ENCODE assay signal across 27 cellular contexts in the genomic region with DNA sequence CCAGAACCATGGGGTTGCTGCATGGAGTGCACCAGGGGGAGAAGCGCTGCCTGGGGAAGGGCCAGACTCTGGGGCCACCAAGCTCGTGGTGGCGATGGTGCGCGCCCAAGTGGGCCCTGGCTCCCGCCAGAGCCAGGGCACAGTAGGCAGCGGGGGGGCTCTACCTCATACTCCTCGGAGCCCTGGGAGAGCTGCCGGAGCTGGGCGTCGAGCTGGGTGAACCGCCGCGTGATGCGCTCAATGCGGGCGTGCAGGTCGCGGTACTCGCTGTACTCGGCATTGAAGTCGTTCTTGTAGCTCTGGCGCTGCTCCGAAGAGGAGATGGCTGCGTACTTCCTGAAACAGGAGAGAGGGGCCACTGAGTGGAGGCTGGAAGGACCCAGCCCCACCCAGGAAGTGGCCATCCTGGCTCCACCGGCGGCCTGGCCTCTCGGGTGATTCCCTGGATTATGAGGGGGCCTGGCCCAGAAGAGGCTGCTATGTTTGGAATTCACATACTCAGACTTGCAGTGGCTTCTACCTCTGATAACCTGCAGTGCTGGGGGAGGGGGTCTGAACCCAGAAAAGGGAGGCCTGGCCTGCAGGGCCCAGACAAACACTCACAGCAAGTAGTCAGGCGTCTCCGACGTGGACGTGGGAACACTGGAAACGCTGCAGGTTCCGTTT. TPM values are rescaled to one million over a fixed set of nuclear protein-coding genes. Genes with fewer than 3 reads are reported as not detected.
DNase-seq lines count a peak whose midpoint lies in the region; ATAC-seq, FAIRE-seq and TF ChIP-seq lines count a peak whose summit lies in the region.
"Had no signal": no experiment of that assay in that cellular context is flagged by ENCODE, and none has a peak within 500 bp of the region (broad histone marks: within the 10 kb centered on the region; RNA-seq: fewer than 3 reads in every experiment).

No MANE protein-coding gene starts in this region.

- no peak overlapping the region for H3K4me3 Mint-ChIP-seq in H9
- H3K4me3 Mint-ChIP-seq: B cell; CD4-positive, alpha-beta T cell; IgD-negative memory B cell had no signal

- no peaks in the 10 kb centered on the region for H3K9me3 ChIP-seq in BLaER1
- H3K9me3 ChIP-seq in H9 (ENCODE audit: control insufficient read depth, low read depth, low read length): no peaks in the 10 kb centered on the region
- H3K9me3 ChIP-seq in K562 (replicated peaks; ENCODE audit: control insufficient read depth, insufficient read depth, low read depth, low read length): no peaks in the 10 kb centered on the region
- peaks cover 5% of the 10 kb centered on the region for H3K9me3 ChIP-seq in trophoblast cell (ENCODE audit: insufficient read depth, low read depth, low read length)
- H3K9me3 ChIP-seq: A549, MG63 had no signal

- no peaks in the 10 kb centered on the region for H3K79me1 ChIP-seq in H9 (ENCODE audit: insufficient read depth, low read depth, low read length, poor library complexity, severe bottlenecking)
- peaks cover 15% of the 10 kb centered on the region for H3K79me1 ChIP-seq in trophoblast cell (ENCODE audit: low read length)

- no peak overlapping the region for H4K8ac ChIP-seq in H9 (replicated peaks; ENCODE audit: insufficient read length, low read depth, low read length)
- H4K8ac ChIP-seq in trophoblast cell (ENCODE audit: low read depth, low read length): peak overlapping the region; percentile 70

- WGBS in H9 (ENCODE audit: extremely low coverage, insufficient read length, low lambda C conversion rate): no CpG with 5 or more reads among the region's 34 CpGs
- 93% methylated on average over 23 of the region's 34 CpGs for WGBS in K562 (ENCODE audit: insufficient coverage, low coverage, missing lambda C conversion rate)
- no CpG with 5 or more reads among the region's 34 CpGs for WGBS in trophoblast cell (ENCODE audit: extremely low coverage, insufficient coverage, insufficient read length)

- no peak overlapping the region for H2BK120ac ChIP-seq in H9 (ENCODE audit: low read depth, low read length, poor library complexity, severe bottlenecking)
- peak overlapping the region; percentile 69 for H2BK120ac ChIP-seq in trophoblast cell (ENCODE audit: insufficient read depth, low read length, poor library complexity)

- no peak for DNase-seq in H9
- DNase-seq in K562 (ENCODE audit: extremely low read depth in 1 of 4, low spot score in 3 of 4): no peak
- no peak for DNase-seq in trophoblast cell
- DNase-seq in NCI-H1105 (lab: John Stamatoyannopoulos, UW): no peak
- DNase-seq in stimulated activated CD4-positive, alpha-beta T cell treated with anti-CD3 and anti-CD28 coated beads, Interleukin-12 subunit alpha, Interleukin-12 subunit beta, amount 100 ng/mL, for 4 hours: no peak
- DNase-seq in RCC 7860 (ENCODE audit: low spot score): no peak
- DNase-seq: CD4-positive, alpha-beta T cell; COR-L47; DMS 273 treated with DMSO at 0.1 percent for 48 hours; DMS79 treated with DMSO at 0.1 percent for 48 hours; Kasumi-1; MG63; NCI-H1048; NCI-H1436; NCI-H187 treated with DMSO at 0.1 percent for 48 hours; NCI-H510A; OCI-M1; SHP77 treated with DMSO at 0.1 percent for 48 hours; SW 1271 had no signal

- no peak for TF ChIP-seq RAD21 in K562 (CRISPR knock-in tag; conservative IDR thresholded peaks at IDR 0.05 in 1 of 2, IDR thresholded peaks at IDR 0.05 in 1 of 2)

- H3K9ac ChIP-seq in BLaER1 (no peak overlapping the region), H9 (ENCODE audit: extremely low read depth, insufficient read length, low read length) (no peak overlapping the region), K562 (ENCODE audit: insufficient read depth in 1 of 2, low read depth in 2 of 2, low read length in 2 of 2) (peak overlapping the region in 1 of 2 experiments; percentile 74; a peak in 2 of 4 replicates), trophoblast cell (ENCODE audit: low read length) (no peak overlapping the region)

- H3K79me2 ChIP-seq in H9 (ENCODE audit: insufficient read depth, low read length) (no peaks in the 10 kb centered on the region), K562 (ENCODE audit: control insufficient read depth, insufficient read depth, low read length) (peaks cover 3% of the 10 kb centered on the region; the same call in 1 of the 3 replicates), trophoblast cell (ENCODE audit: control insufficient read depth, insufficient read depth, low read length, poor library complexity) (peaks cover 6% of the 10 kb centered on the region)

- no peaks in the 10 kb centered on the region for H3K23me2 ChIP-seq in H9 (ENCODE audit: insufficient read length, low read depth, low read length, poor library complexity, severe bottlenecking)

- H3K9me1 ChIP-seq in K562 (ENCODE audit: control insufficient read depth, insufficient read depth, low read length): peaks cover 11% of the 10 kb centered on the region

- no peak overlapping the region for H3K4me3 ChIP-seq in BLaER1
- no peak overlapping the region for H3K4me3 ChIP-seq in K562
- H3K4me3 ChIP-seq in trophoblast cell (ENCODE audit: low read depth, low read length): no peak overlapping the region
- H3K4me3 ChIP-seq: A549, MG63, SK-N-MC had no signal

- no peak overlapping the region for H2BK20ac ChIP-seq in H9 (ENCODE audit: low read depth, low read length, poor library complexity, severe bottlenecking)

- in situ Hi-C loops in K562 (cut with MboI): no loop called here

- no peak overlapping the region for H2BK5ac ChIP-seq in H9 (ENCODE audit: insufficient read length, low read length)
- peak overlapping the region; percentile 35 for H2BK5ac ChIP-seq in trophoblast cell (ENCODE audit: low read depth, low read length, poor library complexity)

- H2AFZ ChIP-seq in H9 (ENCODE audit: low read length) (no peak overlapping the region), K562 (ENCODE audit: low read depth, low read length) (no peak overlapping the region), trophoblast cell (ENCODE audit: insufficient read depth, low read length, poor library complexity) (no peak overlapping the region)

- FAIRE-seq in K562 (lab: Jason Lieb, UNC) (no peak), RCC 7860 (lab: Jason Lieb, UNC) (no peak)
- FAIRE-seq: A549, GM12891, H54 had no signal

- H3K36me3 ChIP-seq in BLaER1 (peaks cover 77% of the 10 kb centered on the region), K562 (ENCODE audit: control insufficient read depth, insufficient read depth, low read length) (peaks cover 82% of the 10 kb centered on the region), trophoblast cell (ENCODE audit: control insufficient read depth in 1 of 2, insufficient read depth in 2 of 2, low read length in 2 of 2) (peaks cover 55 to 57% of the 10 kb centered on the region in 2 experiments)

- H4K91ac ChIP-seq in H9 (ENCODE audit: insufficient read length, low read depth, low read length) (no peak overlapping the region), trophoblast cell (ENCODE audit: low read depth, low read length) (peak overlapping the region; percentile 78)

- TF ChIP-seq CTCF in H9 (conservative IDR thresholded peaks at IDR 0.05): no peak
- no peak for TF ChIP-seq CTCF in K562 (IDR thresholded peaks at IDR 0.05 in 2 of 3, conservative IDR thresholded peaks at IDR 0.05 in 1 of 3; ENCODE audit: insufficient read depth in 2 of 3, low read depth in 1 of 3, low read length in 3 of 3)

- CTCF ChIA-PET in K562 (lab: Yijun Ruan, JAX; ENCODE audit: low intra/inter-chr PET ratio): no interaction called here

- H3K27ac ChIP-seq in BLaER1: peak overlapping the region; percentile 51
- H3K27ac ChIP-seq in H9 (ENCODE audit: insufficient read length, low read depth, low read length): no peak overlapping the region
- H3K27ac ChIP-seq in K562 (ENCODE audit: extremely low read depth, low read depth, low read length): no peak overlapping the region
- H3K27ac ChIP-seq in trophoblast cell (ENCODE audit: low read depth, low read length): peak overlapping the region; percentile 85
- H3K27ac ChIP-seq: A549, SK-N-MC had no signal

- peak overlapping the region; percentile 12 for H4K12ac ChIP-seq in trophoblast cell (ENCODE audit: low read depth, low read length)

- H3K56ac ChIP-seq in H9 (ENCODE audit: insufficient read length, low read depth, low read length): no peak overlapping the region

- H3K23ac ChIP-seq in H9 (ENCODE audit: insufficient read length, low read depth, low read length): no peak overlapping the region
- H3K23ac ChIP-seq in trophoblast cell (ENCODE audit: low read length): no peak overlapping the region

- peaks cover 2% of the 10 kb centered on the region in 2 experiments; a peak in 2 of 4 replicates for H3K4me1 Mint-ChIP-seq in H9

- H3K27me3 ChIP-seq in BLaER1: no peaks in the 10 kb centered on the region
- H3K27me3 ChIP-seq in H9 (ENCODE audit: insufficient read depth, low read length): no peaks in the 10 kb centered on the region
- no peaks in the 10 kb centered on the region for H3K27me3 ChIP-seq in K562 (ENCODE audit: control insufficient read depth in 2 of 2, insufficient read depth in 2 of 2, low read length in 2 of 2)
- H3K27me3 ChIP-seq in trophoblast cell (ENCODE audit: insufficient read depth, low read length): no peaks in the 10 kb centered on the region
- H3K27me3 ChIP-seq: MG63 had no signal

- H3K14ac ChIP-seq in H9 (ENCODE audit: insufficient read depth, low read length) (no peak overlapping the region), trophoblast cell (ENCODE audit: low read length) (peak overlapping the region; percentile 46)

- no peak overlapping the region for H4K5ac ChIP-seq in H9 (ENCODE audit: insufficient read length, low read depth, low read length)

- H3K4me1 ChIP-seq in BLaER1: peaks cover 51% of the 10 kb centered on the region
- H3K4me1 ChIP-seq in H9 (ENCODE audit: insufficient read depth, low read length): no peaks in the 10 kb centered on the region
- H3K4me1 ChIP-seq in K562 (replicated peaks in 1 of 2; ENCODE audit: control insufficient read depth in 2 of 2, insufficient read depth in 2 of 2, low read length in 2 of 2): peaks cover 8 to 68% of the 10 kb centered on the region in 2 experiments; a peak in 4 of 5 replicates
- H3K4me1 ChIP-seq in trophoblast cell (ENCODE audit: control insufficient read depth in 1 of 2, insufficient read depth in 2 of 2, low read length in 2 of 2): peaks cover 30 to 36% of the 10 kb centered on the region in 2 experiments

- H3T11ph ChIP-seq in H9 (ENCODE audit: low read length): no peak overlapping the region

- H3K18ac ChIP-seq in H9 (ENCODE audit: insufficient read length, low read depth, low read length) (no peak overlapping the region), trophoblast cell (ENCODE audit: low read length) (peak overlapping the region; percentile 31)

- intact Hi-C loops in K562 (cut with micrococcal nuclease): no loop called here

- peak overlapping the region; percentile 65 for H3K4me2 ChIP-seq in BLaER1
- no peak overlapping the region for H3K4me2 ChIP-seq in H9 (ENCODE audit: insufficient read depth, insufficient read length, low read length)
- no peak overlapping the region for H3K4me2 ChIP-seq in K562 (ENCODE audit: insufficient read depth, low read length)
- peak overlapping the region; percentile 22 for H3K4me2 ChIP-seq in trophoblast cell (ENCODE audit: low read length)
- H3K4me2 ChIP-seq: A549 had no signal

- peak overlapping the region in 2 of 3 experiments; percentile 58 to 88; a peak in 2 of 7 replicates for H3K27ac Mint-ChIP-seq in H9
- H3K27ac Mint-ChIP-seq: B cell; CD4-positive, alpha-beta T cell had no signal

- no peak for TF ChIP-seq EP300 in K562 (IDR thresholded peaks at IDR 0.05; ENCODE audit: low read length)

- peaks cover 3% of the 10 kb centered on the region in 2 experiments; a peak in 3 of 5 replicates for H3K9me3 Mint-ChIP-seq in H9
- H3K9me3 Mint-ChIP-seq: CD4-positive, alpha-beta T cell; IgD-negative memory B cell had no signal

- H3K36me3 Mint-ChIP-seq in H9 (ENCODE audit: insufficient read depth in 1 of 3, low read depth in 3 of 3): peaks cover 7 to 37% (median 29%) of the 10 kb centered on the region in 3 experiments

- BruUV-seq in K562 (replicated peaks; lab: Mats Ljungman, UMichigan): no TSS peak

- no peak for ATAC-seq in K562
- ATAC-seq: A549 had no signal

- H2AK5ac ChIP-seq in H9 (ENCODE audit: insufficient read length, low read length): no peak overlapping the region
- peak overlapping the region; percentile 21 for H2AK5ac ChIP-seq in trophoblast cell (ENCODE audit: low read length)

- TF ChIP-seq POLR2A in K562 (conservative IDR thresholded peaks at IDR 0.05): no peak

- no peak overlapping the region for H2BK15ac ChIP-seq in H9 (ENCODE audit: low read depth, low read length)

- H2BK12ac ChIP-seq in H9 (ENCODE audit: insufficient read length, low read depth, low read length) (no peak overlapping the region), trophoblast cell (ENCODE audit: low read length) (peak overlapping the region; percentile 47)

- peaks cover 1% of the 10 kb centered on the region; the same call in 1 of the 2 replicates for H3K27me3 Mint-ChIP-seq in H9 (ENCODE audit: low read depth)
- H3K27me3 Mint-ChIP-seq: B cell; CD4-positive, alpha-beta T cell; IgD-negative memory B cell had no signal

- peaks cover 59% of the 10 kb centered on the region for H4K20me1 ChIP-seq in BLaER1
- no peaks in the 10 kb centered on the region for H4K20me1 ChIP-seq in H9 (ENCODE audit: control insufficient read depth, insufficient read depth, insufficient read length)
- H4K20me1 ChIP-seq in K562 (replicated peaks; ENCODE audit: control insufficient read depth, insufficient read depth, low read length): 0 out of 2 replicates have a peak, but pooled peaks cover 3% of the 10 kb centered on the region

- POLR2A ChIA-PET in K562 (lab: Yijun Ruan, JAX): interaction anchor here (1.3 kb wide), 1 partner anchor 11 kb away, joined by 6 read pairs; no protein-coding TSS in a partner anchor

- H3K4ac ChIP-seq in H9 (ENCODE audit: low read depth, low read length) (no peak overlapping the region), trophoblast cell (ENCODE audit: low read depth, low read length) (peak overlapping the region; percentile 42)

RNA-seq across cellular contexts. Expression of gene ISYNA1, which starts 8.3 kb away (rescaled TPM):
- total RNA-seq in H9 (2021): 241 and 255 TPM in 2 replicates
- total RNA-seq in K562 (2011; cell fraction: chromatin; rRNA removed; ENCODE audit: low replicate concordance): 155 and 651 TPM in 2 replicates
- total RNA-seq in K562 (2011; cell fraction: nucleolus; rRNA removed): 616 and 678 TPM in 2 replicates
- 226 and 284 TPM in 2 replicates for total RNA-seq in K562 (2011; cell fraction: nucleoplasm; rRNA removed)
- 180 and 202 TPM in 2 replicates for total RNA-seq in K562 (2014; rRNA removed)
- total RNA-seq in K562 (2014; rRNA removed; fragmentation: Illumina TruSeq; extraction: Trizol): 14.6 and 32.0 TPM in 2 replicates
- 93.2 and 96.8 TPM in 2 replicates for total RNA-seq in K562 (2015; rRNA removed; fragmentation: Illumina TruSeq; extraction: Trizol)
- 435 and 460 TPM in 2 replicates for total RNA-seq in K562 (2021)
- 99.3 and 191 TPM in 2 replicates for polyA plus RNA-seq in K562 (2011; rRNA removed)
- 148 and 356 TPM in 2 replicates for polyA plus RNA-seq in K562 (2011; cell fraction: cytosol; rRNA removed)
- polyA plus RNA-seq in K562 (2011; cell fraction: nucleus; rRNA removed): 1,012 and 1,382 TPM in 2 replicates
- 319 and 453 TPM in 2 replicates for polyA plus RNA-seq in K562 (2012)
- polyA plus RNA-seq in K562 (2014; fragmentation: Illumina TruSeq; extraction: Trizol): 73.2 and 198 TPM in 2 replicates
- 10 to 100 TPM; 21.8 to 57.6 TPM for polyA plus RNA-seq in K562 (2014; fragmentation: Nextera tagmentation; extraction: Ambion mirVana)
- 376 and 380 TPM in 2 replicates for polyA plus RNA-seq in K562 (2014; rRNA removed)
- 36.7 and 52.6 TPM in 2 replicates for polyA minus RNA-seq in K562 (2011; rRNA and poly(A)+ RNA removed)
- polyA minus RNA-seq in K562 (2011; cell fraction: cytosol; rRNA and poly(A)+ RNA removed): 173 and 245 TPM in 2 replicates
- 114 and 124 TPM in 2 replicates for polyA minus RNA-seq in K562 (2011; cell fraction: nucleus; rRNA and poly(A)+ RNA removed)
- 476 and 488 TPM in 2 replicates for polyA plus RNA-seq in trophoblast cell (2013)

RNA-seq across cellular contexts. Expression of gene SSBP4, which starts 27.1 kb away (rescaled TPM):
- 46.1 and 50.0 TPM in 2 replicates for total RNA-seq in H9 (2021)
- total RNA-seq in K562 (2011; cell fraction: chromatin; rRNA removed; ENCODE audit: low replicate concordance): 28.5 and 141 TPM in 2 replicates
- 209 and 228 TPM in 2 replicates for total RNA-seq in K562 (2011; cell fraction: nucleolus; rRNA removed)
- 68.6 and 76.2 TPM in 2 replicates for total RNA-seq in K562 (2011; cell fraction: nucleoplasm; rRNA removed)
- total RNA-seq in K562 (2014; rRNA removed): 125 and 188 TPM in 2 replicates
- 21.2 and 21.4 TPM in 2 replicates for total RNA-seq in K562 (2014; rRNA removed; fragmentation: Illumina TruSeq; extraction: Trizol)
- total RNA-seq in K562 (2015; rRNA removed; fragmentation: Illumina TruSeq; extraction: Trizol): 72.3 and 76.3 TPM in 2 replicates
- 189 TPM in 2 replicates for total RNA-seq in K562 (2021)
- polyA plus RNA-seq in K562 (2011; rRNA removed): 20.1 and 25.9 TPM in 2 replicates
- polyA plus RNA-seq in K562 (2011; cell fraction: cytosol; rRNA removed): 25.4 and 118 TPM in 2 replicates
- polyA plus RNA-seq in K562 (2011; cell fraction: nucleus; rRNA removed): 134 and 296 TPM in 2 replicates
- polyA plus RNA-seq in K562 (2012): 81.3 and 110 TPM in 2 replicates
- polyA plus RNA-seq in K562 (2014; fragmentation: Illumina TruSeq; extraction: Trizol): 39.0 and 114 TPM in 2 replicates
- 1 to 10 TPM; 1.1 to 1.9 TPM for polyA plus RNA-seq in K562 (2014; fragmentation: Nextera tagmentation; extraction: Ambion mirVana)
- polyA plus RNA-seq in K562 (2014; rRNA removed): 119 and 133 TPM in 2 replicates
- polyA minus RNA-seq in K562 (2011; rRNA and poly(A)+ RNA removed): 3.6 and 7.0 TPM in 2 replicates
- 37.3 and 43.8 TPM in 2 replicates for polyA minus RNA-seq in K562 (2011; cell fraction: cytosol; rRNA and poly(A)+ RNA removed)
- polyA minus RNA-seq in K562 (2011; cell fraction: nucleus; rRNA and poly(A)+ RNA removed): 85.0 and 105 TPM in 2 replicates
- 51.1 and 52.0 TPM in 2 replicates for polyA plus RNA-seq in trophoblast cell (2013)

RNA-seq across cellular contexts. Expression of gene LRRC25, which starts 48.9 kb away (rescaled TPM):
- total RNA-seq in H9 (2021): 0.18 TPM in 1 of 2 replicates, not detected in the other
- 0.25 TPM in 1 of 2 replicates, not detected in the other for total RNA-seq in K562 (2011; cell fraction: chromatin; rRNA removed; ENCODE audit: low replicate concordance)
- 0.39 and 0.50 TPM in 2 replicates for total RNA-seq in K562 (2011; cell fraction: nucleolus; rRNA removed)
- 0.22 TPM in 1 of 2 replicates, not detected in the other for total RNA-seq in K562 (2011; cell fraction: nucleoplasm; rRNA removed)
- 0.18 and 0.29 TPM in 2 replicates for total RNA-seq in K562 (2014; rRNA removed)
- 0.07 TPM in 1 of 2 replicates, not detected in the other for total RNA-seq in K562 (2014; rRNA removed; fragmentation: Illumina TruSeq; extraction: Trizol)
- total RNA-seq in K562 (2015; rRNA removed; fragmentation: Illumina TruSeq; extraction: Trizol): 0.30 and 0.36 TPM in 2 replicates
- total RNA-seq in K562 (2021): 0.09 and 0.22 TPM in 2 replicates
- polyA plus RNA-seq in K562 (2011; rRNA removed): 0.10 and 0.42 TPM in 2 replicates
- polyA plus RNA-seq in K562 (2011; cell fraction: cytosol; rRNA removed): 0.31 and 0.41 TPM in 2 replicates
- polyA plus RNA-seq in K562 (2011; cell fraction: nucleus; rRNA removed): 0.20 and 0.53 TPM in 2 replicates
- polyA plus RNA-seq in K562 (2012): 0.33 and 1.1 TPM in 2 replicates
- 0.10 and 0.25 TPM in 2 replicates for polyA plus RNA-seq in K562 (2014; fragmentation: Illumina TruSeq; extraction: Trizol)
- not detected for polyA plus RNA-seq in K562 (2014; fragmentation: Nextera tagmentation; extraction: Ambion mirVana)
- polyA plus RNA-seq in K562 (2014; rRNA removed): 0.08 TPM in 1 of 2 replicates, not detected in the other
- polyA minus RNA-seq in K562 (2011; rRNA and poly(A)+ RNA removed): 0.11 and 0.18 TPM in 2 replicates
- 0.57 and 1.1 TPM in 2 replicates for polyA minus RNA-seq in K562 (2011; cell fraction: cytosol; rRNA and poly(A)+ RNA removed)
- polyA minus RNA-seq in K562 (2011; cell fraction: nucleus; rRNA and poly(A)+ RNA removed): 0.13 and 0.67 TPM in 2 replicates
- not detected in 2 replicates for polyA plus RNA-seq in trophoblast cell (2013)
- total RNA-seq: RPMI7951 had no signal
- polyA plus RNA-seq: A549 had no signal

Comparison
In these comparisons a context has a peak if more than half of its experiments do, and no peak if none do; other contexts are left out.
1. H3K27ac ChIP-seq: peak in BLaER1 (single experiment) and trophoblast cell (single experiment); none in H9 (single experiment) and K562 (single experiment).
2. H3K4me2 ChIP-seq: peak in BLaER1 (single experiment) and trophoblast cell (single experiment); none in H9 (single experiment) and K562 (single experiment).